9 cellular contexts compared by ENCODE assay signal in the genomic region with DNA sequence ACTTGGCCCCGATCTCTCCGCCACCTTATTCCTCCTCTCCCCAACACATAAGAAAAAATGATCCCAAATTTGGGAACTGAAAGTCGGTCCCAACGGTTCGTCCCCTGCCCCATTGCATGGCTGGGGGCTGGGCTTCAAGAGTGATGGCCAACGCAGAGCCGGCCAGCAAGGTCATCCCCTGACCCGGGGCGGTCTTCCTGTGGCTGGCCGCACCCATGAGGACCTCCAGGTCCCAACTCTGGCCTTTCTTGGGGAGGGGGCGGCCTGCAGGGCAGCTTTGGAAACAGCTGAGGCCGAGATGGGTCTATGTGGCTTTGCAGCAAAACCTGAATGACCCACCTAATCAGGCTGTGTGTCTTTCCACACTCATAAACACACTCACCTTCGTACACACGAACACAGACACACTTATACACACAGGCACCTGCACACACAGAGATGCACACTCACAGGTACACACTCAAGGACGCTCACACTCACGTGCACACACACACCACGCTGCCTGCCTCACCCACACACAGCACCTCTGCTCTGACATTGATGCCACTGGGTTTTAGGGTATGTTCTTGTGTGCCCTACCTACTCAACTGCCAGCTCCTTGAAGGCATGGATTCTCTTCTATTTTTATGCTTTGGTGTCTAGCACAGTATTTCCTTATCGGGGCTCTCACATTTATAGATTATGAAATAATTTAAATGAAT. TPM values are rescaled to one million over a fixed set of nuclear protein-coding genes. Genes with fewer than 3 reads are reported as not detected.
DNase-seq lines count a peak whose midpoint lies in the region; ATAC-seq and TF ChIP-seq lines count a peak whose summit lies in the region.
"Had no signal": no experiment of that assay in that cellular context is flagged by ENCODE, and none has a peak within 500 bp of the region (broad histone marks: within the 10 kb centered on the region; RNA-seq: fewer than 3 reads in every experiment).

No MANE protein-coding gene starts in this region.

- peaks cover 0 to 10% (median 0%) of the 10 kb centered on the region in 9 donors for H3K27me3 ChIP-seq in heart left ventricle
- H3K27me3 ChIP-seq in SJCRH30, result no peaks in the 10 kb centered on the region

- peak overlapping the region; percentile 24 to 83 (median 76) for H3K27ac ChIP-seq in heart left ventricle
- no peak overlapping the region for H3K27ac ChIP-seq in SJCRH30

- H3K9me3 ChIP-seq in heart left ventricle (no peaks in the 10 kb centered on the region), SJCRH30 (replicated peaks) (no peaks in the 10 kb centered on the region)

- intact Hi-C loops in heart left ventricle (cut with DNase I), result loop anchor here in 2 of 10 donors (1.0 to 10.0 kb wide), 2 partner anchors 24 to 302 kb away; a partner anchor contains a TSS
- intact Hi-C loops in sciatic nerve (cut with DNase I), result no loop called here

- WGBS in heart left ventricle, 4 donors, result 31 to 40% (median 37%) methylated on average over 15 to 18 of the region's 18 CpGs

- H3K4me1 ChIP-seq in heart left ventricle (peaks cover 0 to 25% (median 13%) of the 10 kb centered on the region in 12 donors), SJCRH30 (no peaks in the 10 kb centered on the region)

- TF ChIP-seq CTCF in WI38 (IDR thresholded peaks at IDR 0.05; ENCODE audit: low read depth, low read length) (no peak), heart left ventricle (IDR thresholded peaks at IDR 0.05) (no peak)

- no peaks in the 10 kb centered on the region for H3K36me3 ChIP-seq in heart left ventricle
- no peaks in the 10 kb centered on the region for H3K36me3 ChIP-seq in SJCRH30

- no peak for TF ChIP-seq POLR2A in heart left ventricle (IDR thresholded peaks at IDR 0.05)

- peak; percentile 14 to 56 (median 32) for DNase-seq in heart left ventricle
- DNase-seq in sciatic nerve (ENCODE audit: low spot score), result no peak
- DNase-seq in D341Med (ENCODE audit: low spot score), result no peak
- DNase-seq in NCI-H1694 (lab: John Stamatoyannopoulos, UW), result no peak
- DNase-seq in activated effector memory CD4-positive, alpha-beta T cell treated with anti-CD3 and anti-CD28 coated beads, Interleukin-2, amount 50 U/mL, for 16 hours, result no peak
- no peak for DNase-seq in SJCRH30
- DNase-seq: stimulated activated CD4-positive, alpha-beta T cell treated with anti-CD3 and anti-CD28 coated beads, Interleukin-2, amount 100 ng/mL, for 48 hours had no signal

- ATAC-seq in GM19463 (IDR thresholded peaks at IDR 0.05; ENCODE audit: unreplicated experiment), result peak; percentile 19
- peak in 3 of 4 donors; percentile 38 to 45 (median 40) for ATAC-seq in heart left ventricle
- ATAC-seq in sciatic nerve, result peak; percentile 43

- H3K4me3 ChIP-seq in WI38 (ENCODE audit: low read depth, low read length) (peak overlapping the region; percentile 33; the same call in 1 of the 2 replicates), heart left ventricle (peak overlapping the region in 11 of 12 donors; percentile 35 to 68 (median 59)), SJCRH30 (no peak overlapping the region)

RNA-seq across cellular contexts. Expression of a gene that starts 0.6 kb away (rescaled TPM):
- 1 to 10 TPM in 6 of 9 donors, under 1 TPM in 3; 0.48 to 7.3 (median 1.8) TPM for total RNA-seq in heart left ventricle
- polyA plus RNA-seq in heart left ventricle, result 1 to 10 TPM; 1.7 to 3.1 TPM
- 9.0 TPM for total RNA-seq in sciatic nerve
- not detected in 2 replicates for total RNA-seq in SJCRH30 (2014; rRNA removed; shearing (Covaris generic))

RNA-seq across cellular contexts. Expression of a gene that starts 48.3 kb away (rescaled TPM):
- total RNA-seq in heart left ventricle, result not detected
- polyA plus RNA-seq in heart left ventricle, result not detected
- total RNA-seq in sciatic nerve, result not detected
- not detected in 2 replicates for total RNA-seq in SJCRH30 (2014; rRNA removed; shearing (Covaris generic))

Comparison
In these comparisons a context has a peak if more than half of its experiments do, and no peak if none do; other contexts are left out.
1. DNase-seq: peak in heart left ventricle (5 of 5); none in sciatic nerve (single experiment), D341Med (single experiment), NCI-H1694 (single experiment), activated effector memory CD4-positive, alpha-beta T cell treated with anti-CD3 and anti-CD28 coated beads, Interleukin-2, amount 50 U/mL, for 16 hours (single experiment) and SJCRH30 (0 of 2).
2. Peak in every context shown above with its lines, with median percentiles within 50 percentile points of each other: ATAC-seq.